In genomic region chr13:95643814-95644598, GRCh38 we compare ENCODE assay signal across 8 cellular contexts. TPM values are rescaled to one million over a fixed set of nuclear protein-coding genes. Genes with fewer than 3 reads are reported as not detected.
A peak's percentile ranks its signal among the peaks of the same experiment; 100 is the strongest.
DNase-seq lines count a peak whose midpoint lies in the region; ATAC-seq and TF ChIP-seq lines count a peak whose summit lies in the region.

No MANE protein-coding gene starts in this region.

- ATAC-seq in GM21723 (IDR thresholded peaks at IDR 0.05; ENCODE audit: unreplicated experiment), result peak; percentile 40
- ATAC-seq in thoracic aorta (ENCODE audit: insufficient number of reproducible peaks, low FRiP score, low read depth), result no peak
- ATAC-seq in GM18868 (IDR thresholded peaks at IDR 0.05; ENCODE audit: unreplicated experiment), result no peak
- ATAC-seq in HG03135 (IDR thresholded peaks at IDR 0.05; ENCODE audit: unreplicated experiment), result no peak

- WGBS in lower leg skin, 2 donors, result 1 to 2% methylated on average over 26 to 58 of the region's 69 CpGs

- H3K4me1 ChIP-seq in thoracic aorta (ENCODE audit: control insufficient read depth in 1 of 2, low read depth in 2 of 2), result peaks cover 9 to 21% of the 10 kb centered on the region in 2 donors

- intact Hi-C loops in lower leg skin (cut with DNase I; ENCODE audit: low total_unique reads), result no loop called here

- no peaks in the 10 kb centered on the region for H3K9me3 ChIP-seq in thoracic aorta

- no peak for TF ChIP-seq CTCF in lower leg skin (IDR thresholded peaks at IDR 0.05)
- no peak for TF ChIP-seq CTCF in thoracic aorta (IDR thresholded peaks at IDR 0.05)

- H3K4me3 ChIP-seq in lower leg skin (ENCODE audit: low read depth, poor library complexity, severe bottlenecking) (peak overlapping the region; percentile 28), thoracic aorta (peak overlapping the region; percentile 87)

- DNase-seq in ELR (ENCODE audit: low read depth), result peak; percentile 64
- peak; percentile 38 for DNase-seq in NCI-H2227 treated with DMSO at 0.1 percent for 48 hours (lab: John Stamatoyannopoulos, UW)
- no peak for DNase-seq in lower leg skin (ENCODE audit: low spot score in 2 of 2)
- DNase-seq in thoracic aorta (ENCODE audit: low spot score), result no peak

- peak overlapping the region; percentile 32 for H3K27ac ChIP-seq in cingulate gyrus (ENCODE audit: low read depth, low read length)
- H3K27ac ChIP-seq in thoracic aorta, result peak overlapping the region; percentile 59 to 63

- no peak for TF ChIP-seq POLR2A in lower leg skin (IDR thresholded peaks at IDR 0.05)

- no peaks in the 10 kb centered on the region for H3K27me3 ChIP-seq in thoracic aorta (replicated peaks; ENCODE audit: insufficient read depth)

- H3K36me3 ChIP-seq in thoracic aorta, result no peaks in the 10 kb centered on the region

RNA-seq across cellular contexts. Expression of gene DZIP1, which starts 0.5 kb away (rescaled TPM):
- total RNA-seq in lower leg skin, result 1 to 10 TPM in 3 of 4 donors, under 1 TPM in 1; 0.42 to 2.7 (median 1.8) TPM
- total RNA-seq in thoracic aorta, result 10 to 100 TPM; 24.5 to 26.0 TPM

RNA-seq across cellular contexts. Expression of gene DNAJC3, which starts 32.9 kb away (rescaled TPM):
- total RNA-seq in lower leg skin, result 10 to 100 TPM; 22.2 to 37.7 (median 28.8) TPM
- total RNA-seq in thoracic aorta, result 10 to 100 TPM; 63.4 to 90.1 TPM

Comparison
In these comparisons a context has a peak if more than half of its experiments do, and no peak if none do; other contexts are left out.
1. DNase-seq: peak in ELR (single experiment) and NCI-H2227 treated with DMSO at 0.1 percent for 48 hours (single experiment); none in lower leg skin (0 of 2) and thoracic aorta (single experiment).
2. RNA of gene DZIP1, which starts 0.5 kb away (total RNA-seq): 24.5 to 26.0 TPM in thoracic aorta; 0.42 to 2.7 TPM in lower leg skin; every median in the first group is over 4 times any median in the second.